ENCODE assay signal across 9 cellular contexts in genomic region chr19:16259385-16260159, GRCh38.
A peak's percentile ranks its signal among the peaks of the same experiment; 100 is the strongest.
DNase-seq lines count a peak whose midpoint lies in the region; ATAC-seq, FAIRE-seq and TF ChIP-seq lines count a peak whose summit lies in the region.
"Had no signal": no experiment of that assay in that cellular context is flagged by ENCODE, and none has a peak within 500 bp of the region (broad histone marks: within the 10 kb centered on the region; RNA-seq: fewer than 3 reads in every experiment).

No MANE protein-coding gene starts in this region.

- no peaks in the 10 kb centered on the region for H3K27me3 Mint-ChIP-seq in activated B cell treated with CpG ODN at 0.5 μM for 24 hours

- FAIRE-seq in GM12892 (lab: Jason Lieb, UNC) = peak; percentile 73
- FAIRE-seq: TTC549 had no signal

- DNase-seq in GM12892 (ENCODE audit: insufficient read length) = peak; percentile 56
- DNase-seq in activated B cell treated with CpG ODN at 0.5 μM for 24 hours = peak; percentile 78
- peak; percentile 77 for DNase-seq in osteoblast (ENCODE audit: insufficient read length, low spot score, missing footprints)
- no peak for DNase-seq in PC-9
- no peak for DNase-seq in NCI-H1092 treated with DMSO at 0.1 percent for 48 hours (lab: John Stamatoyannopoulos, UW)
- DNase-seq in NCI-H526 treated with DMSO at 0.1 percent for 48 hours (lab: John Stamatoyannopoulos, UW) = no peak
- DNase-seq in NCI-H748 treated with DMSO at 0.1 percent for 48 hours (lab: John Stamatoyannopoulos, UW) = no peak

- H3K36me3 ChIP-seq in osteoblast (ENCODE audit: insufficient read depth, low read length) (no peaks in the 10 kb centered on the region), PC-9 (ENCODE audit: low read depth) (no peaks in the 10 kb centered on the region)

- H3K4me3 ChIP-seq in osteoblast (ENCODE audit: insufficient read depth, low read length) = no peak overlapping the region
- no peak overlapping the region for H3K4me3 ChIP-seq in PC-9

- H4K20me1 ChIP-seq in osteoblast (ENCODE audit: insufficient read depth, low read length) (no peaks in the 10 kb centered on the region), PC-9 (ENCODE audit: insufficient read depth) (no peaks in the 10 kb centered on the region)

- TF ChIP-seq CTCF in activated B cell treated with CpG ODN at 0.5 μM for 24 hours (IDR thresholded peaks at IDR 0.05) (no peak), osteoblast (IDR thresholded peaks at IDR 0.05; ENCODE audit: extremely low read depth, low read depth, low read length) (no peak), PC-9 (conservative IDR thresholded peaks at IDR 0.05) (no peak)

- peak overlapping the region; percentile 93 for H3K27ac Mint-ChIP-seq in activated B cell treated with CpG ODN at 0.5 μM for 24 hours

- H3K4me3 Mint-ChIP-seq in activated B cell treated with CpG ODN at 0.5 μM for 24 hours = peak overlapping the region; percentile 65

- H3K27ac ChIP-seq in osteoblast (ENCODE audit: low read depth, low read length) (no peak overlapping the region), PC-9 (no peak overlapping the region)

- peaks cover 3% of the 10 kb centered on the region for H3K9me3 Mint-ChIP-seq in activated B cell treated with CpG ODN at 0.5 μM for 24 hours

- no TSS peak for BruUV-seq in PC-9 (replicated peaks; lab: Mats Ljungman, UMichigan)

- no peaks in the 10 kb centered on the region for H3K79me2 ChIP-seq in osteoblast (ENCODE audit: insufficient read depth, low read length)
- no peaks in the 10 kb centered on the region for H3K79me2 ChIP-seq in PC-9 (ENCODE audit: low read depth)

- CTCF ChIA-PET in activated B cell treated with CpG ODN at 0.5 μM for 24 hours (lab: Charles Lee) = interaction anchor here (0.6 to 3.6 kb wide), 5 partner anchors 8 to 123 kb away, joined by 3 to 23 read pairs (median 7); partner anchors contain the start of gene KLF2
- CTCF ChIA-PET in PC-9 (lab: Charles Lee) = no interaction called here

- no peak for TF ChIP-seq POLR2A in GM12892 (IDR thresholded peaks at IDR 0.05; ENCODE audit: low read depth, low read length)

- peaks cover 8% of the 10 kb centered on the region; the same call in 1 of the 2 replicates for H3F3A ChIP-seq in PC-9 (ENCODE audit: insufficient read depth, low read depth)

- H3K36me3 Mint-ChIP-seq in activated B cell treated with CpG ODN at 0.5 μM for 24 hours (ENCODE audit: low read depth) = no peaks in the 10 kb centered on the region

- H3K4me1 Mint-ChIP-seq in activated B cell treated with CpG ODN at 0.5 μM for 24 hours = peaks cover 90% of the 10 kb centered on the region

- peaks cover 9% of the 10 kb centered on the region for H3K27me3 ChIP-seq in osteoblast (ENCODE audit: insufficient read depth, low read length)
- no peaks in the 10 kb centered on the region for H3K27me3 ChIP-seq in PC-9 (ENCODE audit: insufficient read depth, low read depth)

- ATAC-seq in GM21825 (IDR thresholded peaks at IDR 0.05; ENCODE audit: unreplicated experiment) = peak; percentile 75
- ATAC-seq in activated B cell treated with CpG ODN at 0.5 μM for 24 hours (ENCODE audit: low read depth) = peak; percentile 75

- intact Hi-C loops in activated B cell treated with CpG ODN at 0.5 μM for 24 hours (cut with micrococcal nuclease) = loop anchor here (1.0 to 5.0 kb wide), 8 partner anchors 24 to 328 kb away; partner anchors contain the start of genes HSH2D and KLF2
- intact Hi-C loops in PC-9 (cut with micrococcal nuclease; ENCODE audit: unreplicated experiment) = no loop called here

- no peak overlapping the region for H3K4me2 ChIP-seq in osteoblast (ENCODE audit: insufficient read depth, low read length)
- no peak overlapping the region for H3K4me2 ChIP-seq in PC-9

- POLR2A ChIA-PET in activated B cell treated with CpG ODN at 0.5 μM for 24 hours (lab: Charles Lee) (interaction anchor here (0.6 to 14.3 kb wide), 22 partner anchors 8 to 328 kb away, joined by 3 to 445 read pairs (median 8); partner anchors contain the start of genes HSH2D and KLF2), PC-9 (lab: Charles Lee; ENCODE audit: unreplicated experiment) (no interaction called here)

- no peaks in the 10 kb centered on the region for H3K9me2 ChIP-seq in PC-9 (ENCODE audit: insufficient read depth)

- H2AFZ ChIP-seq in osteoblast (ENCODE audit: low read length) (no peak overlapping the region), PC-9 (no peak overlapping the region)

- no peaks in the 10 kb centered on the region for H3K9me3 ChIP-seq in osteoblast (ENCODE audit: low read depth, low read length)
- no peaks in the 10 kb centered on the region for H3K9me3 ChIP-seq in PC-9 (ENCODE audit: insufficient read depth, low read depth)

- H3K4me1 ChIP-seq in osteoblast (ENCODE audit: insufficient read depth, low read length) = no peaks in the 10 kb centered on the region
- no peaks in the 10 kb centered on the region for H3K4me1 ChIP-seq in PC-9 (replicated peaks; ENCODE audit: insufficient read depth)

Comparison
In these comparisons a context has a peak if more than half of its experiments do, and no peak if none do; other contexts are left out.
1. DNase-seq: peak in GM12892 (single experiment), activated B cell treated with CpG ODN at 0.5 μM for 24 hours (single experiment) and osteoblast (single experiment); none in PC-9 (0 of 2), NCI-H1092 treated with DMSO at 0.1 percent for 48 hours (single experiment), NCI-H526 treated with DMSO at 0.1 percent for 48 hours (single experiment) and NCI-H748 treated with DMSO at 0.1 percent for 48 hours (single experiment).